8 cellular contexts compared by ENCODE assay signal in the genomic region with DNA sequence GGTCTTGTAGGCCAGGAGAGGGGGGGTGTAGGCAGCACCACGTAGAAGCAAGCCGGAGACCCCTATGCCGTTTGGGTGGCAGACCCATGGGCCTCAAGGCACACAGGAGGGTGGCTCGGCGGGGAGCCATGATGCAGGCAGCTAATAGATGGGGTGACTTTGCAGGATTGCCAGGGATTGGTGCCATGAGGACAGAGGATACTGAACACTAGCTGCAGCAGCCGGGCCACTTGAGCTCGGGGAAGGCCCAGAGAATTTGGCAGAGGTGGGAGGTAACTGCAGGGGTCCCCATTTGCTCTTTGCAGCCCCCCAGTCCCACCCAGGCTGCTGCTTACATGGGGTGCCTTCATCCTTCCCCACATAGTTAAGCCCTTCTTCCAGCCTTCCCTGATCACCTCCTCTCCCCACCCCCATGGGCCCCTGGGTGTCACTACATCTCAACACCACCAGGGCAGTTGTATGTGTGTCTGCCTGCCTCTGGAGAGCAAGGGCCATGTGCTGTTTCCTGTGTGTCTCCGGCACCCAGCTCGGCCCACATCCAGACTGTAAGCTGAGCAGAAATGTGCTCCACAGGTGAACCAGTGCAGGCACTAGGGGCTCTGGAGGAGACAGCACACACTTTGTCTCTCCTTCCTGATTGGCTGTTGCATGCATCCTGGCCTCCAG. TPM values are rescaled to one million over a fixed set of nuclear protein-coding genes. Genes with fewer than 3 reads are reported as not detected.
A peak's percentile ranks its signal among the peaks of the same experiment; 100 is the strongest.
DNase-seq lines count a peak whose midpoint lies in the region; ATAC-seq lines count a peak whose summit lies in the region.

No MANE protein-coding gene starts in this region.

- H3K9me3 Mint-ChIP-seq in activated naive CD8-positive, alpha-beta T cell (ENCODE audit: low read depth): no peaks in the 10 kb centered on the region
- H3K9me3 Mint-ChIP-seq in activated naive CD8-positive, alpha-beta T cell treated with anti-CD3 and anti-CD28 coated beads for 36 hours: no peaks in the 10 kb centered on the region
- no peaks in the 10 kb centered on the region for H3K9me3 Mint-ChIP-seq in T-helper 2 cell treated with Interferon-gamma antibody and Interleukin-4, amounts not matched to agents 5 μg/mL and 100 μg/mL, for 36 hours

- no peak overlapping the region for H3K27ac Mint-ChIP-seq in activated naive CD8-positive, alpha-beta T cell
- H3K27ac Mint-ChIP-seq in activated naive CD8-positive, alpha-beta T cell treated with anti-CD3 and anti-CD28 coated beads for 36 hours: no peak overlapping the region
- no peak overlapping the region for H3K27ac Mint-ChIP-seq in T-helper 2 cell treated with Interferon-gamma antibody and Interleukin-4, amounts not matched to agents 5 μg/mL and 100 μg/mL, for 36 hours

- ATAC-seq in left ventricle myocardium superior (peak; percentile 0), GM21723 (IDR thresholded peaks at IDR 0.05; ENCODE audit: unreplicated experiment) (no peak), HG03571 (IDR thresholded peaks at IDR 0.05; ENCODE audit: unreplicated experiment) (no peak)

- H3K27me3 Mint-ChIP-seq in activated naive CD8-positive, alpha-beta T cell: no peaks in the 10 kb centered on the region
- peaks cover 4% of the 10 kb centered on the region for H3K27me3 Mint-ChIP-seq in activated naive CD8-positive, alpha-beta T cell treated with anti-CD3 and anti-CD28 coated beads for 36 hours
- H3K27me3 Mint-ChIP-seq in T-helper 2 cell treated with Interferon-gamma antibody and Interleukin-4, amounts not matched to agents 5 μg/mL and 100 μg/mL, for 36 hours (ENCODE audit: low read depth): peaks cover 22% of the 10 kb centered on the region

- intact Hi-C loops in left ventricle myocardium superior (cut with micrococcal nuclease): loop anchor here (10.0 kb wide), 1 partner anchor 90 kb away; no protein-coding TSS in a partner anchor

- peaks cover 26% of the 10 kb centered on the region for H3K4me1 Mint-ChIP-seq in activated naive CD8-positive, alpha-beta T cell (ENCODE audit: low read depth)
- peaks cover 23% of the 10 kb centered on the region for H3K4me1 Mint-ChIP-seq in activated naive CD8-positive, alpha-beta T cell treated with anti-CD3 and anti-CD28 coated beads for 36 hours
- H3K4me1 Mint-ChIP-seq in T-helper 2 cell treated with Interferon-gamma antibody and Interleukin-4, amounts not matched to agents 5 μg/mL and 100 μg/mL, for 36 hours (ENCODE audit: low read depth): peaks cover 7% of the 10 kb centered on the region

- no peaks in the 10 kb centered on the region for H3K36me3 Mint-ChIP-seq in activated naive CD8-positive, alpha-beta T cell
- H3K36me3 Mint-ChIP-seq in activated naive CD8-positive, alpha-beta T cell treated with anti-CD3 and anti-CD28 coated beads for 36 hours: no peaks in the 10 kb centered on the region
- peaks cover 3% of the 10 kb centered on the region for H3K36me3 Mint-ChIP-seq in T-helper 2 cell treated with Interferon-gamma antibody and Interleukin-4, amounts not matched to agents 5 μg/mL and 100 μg/mL, for 36 hours (ENCODE audit: low read depth)

- H3K4me3 Mint-ChIP-seq in activated naive CD8-positive, alpha-beta T cell: peak overlapping the region; percentile 61
- H3K4me3 Mint-ChIP-seq in activated naive CD8-positive, alpha-beta T cell treated with anti-CD3 and anti-CD28 coated beads for 36 hours: no peak overlapping the region
- peak overlapping the region; percentile 51 for H3K4me3 Mint-ChIP-seq in T-helper 2 cell treated with Interferon-gamma antibody and Interleukin-4, amounts not matched to agents 5 μg/mL and 100 μg/mL, for 36 hours

- no peak for DNase-seq in activated naive CD8-positive, alpha-beta T cell treated with anti-CD3 and anti-CD28 coated beads for 36 hours
- DNase-seq in T-helper 2 cell treated with Interferon-gamma antibody and Interleukin-4, amounts not matched to agents 5 μg/mL and 100 μg/mL, for 36 hours (ENCODE audit: low spot score): no peak
- DNase-seq in left ventricle myocardium superior (no peak), superior temporal gyrus (ENCODE audit: extremely low spot score) (peak; percentile 52)
- DNase-seq in effector CD4-positive, alpha-beta T cell: no peak

RNA-seq across cellular contexts. Expression of gene SREBF1, which starts 52.1 kb away (rescaled TPM):
- 100 to 1,000 TPM; 123 to 131 TPM for total RNA-seq in activated naive CD8-positive, alpha-beta T cell treated with anti-CD3 and anti-CD28 coated beads for 36 hours
- 15.2 TPM for total RNA-seq in left ventricle myocardium superior
